ENCODE assay signal across 9 cellular contexts in the genomic region with DNA sequence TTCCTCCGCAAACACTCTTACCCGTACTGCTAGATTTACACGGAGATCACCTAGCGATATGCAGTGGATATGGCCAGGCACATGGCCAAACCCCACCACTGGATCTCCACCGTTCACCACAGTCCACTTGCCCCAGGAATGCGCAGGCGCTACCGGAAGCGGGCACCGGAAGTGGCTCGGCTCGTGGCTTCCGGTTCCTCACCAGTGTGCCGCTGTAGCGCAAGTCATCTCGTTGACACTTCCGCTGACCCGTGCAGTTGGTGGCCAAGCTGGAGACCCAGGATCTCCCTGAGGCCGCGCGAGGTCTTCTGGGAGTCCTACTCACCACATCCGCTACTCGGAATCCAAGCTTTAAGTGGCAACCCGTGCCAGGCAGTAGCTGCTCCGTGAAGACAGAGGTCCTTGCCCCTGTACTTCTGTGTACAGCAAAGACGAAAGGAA. TPM values are rescaled to one million over a fixed set of nuclear protein-coding genes. Genes with fewer than 3 reads are reported as not detected.
A peak's percentile ranks its signal among the peaks of the same experiment; 100 is the strongest.
DNase-seq lines count a peak whose midpoint lies in the region; ATAC-seq, FAIRE-seq and TF ChIP-seq lines count a peak whose summit lies in the region.
"Had no signal": no experiment of that assay in that cellular context is flagged by ENCODE, and none has a peak within 500 bp of the region (broad histone marks: within the 10 kb centered on the region; RNA-seq: fewer than 3 reads in every experiment).

No MANE protein-coding gene starts in this region.

- H3K36me3 ChIP-seq in astrocyte (ENCODE audit: insufficient read depth, low read length) = peaks cover 3% of the 10 kb centered on the region
- H3K36me3 ChIP-seq in muscle layer of duodenum (ENCODE audit: control insufficient read depth in 1 of 2, insufficient read depth in 2 of 2, low read length in 2 of 2) = peaks cover 14 to 30% of the 10 kb centered on the region in 2 donors
- H3K36me3 ChIP-seq in subcutaneous abdominal adipose tissue (ENCODE audit: control insufficient read depth in 5 of 5, insufficient read depth in 5 of 5, low read length in 5 of 5) = peaks cover 0 to 17% (median 12%) of the 10 kb centered on the region in 5 donors

- ATAC-seq in T-cell (replicated peaks in 1 of 4) = peak; percentile 69 to 86 (median 79)
- no peak for ATAC-seq in HG03571 (IDR thresholded peaks at IDR 0.05; ENCODE audit: unreplicated experiment)
- no peak for ATAC-seq in GM21423 (IDR thresholded peaks at IDR 0.05; ENCODE audit: unreplicated experiment)

- peak overlapping the region in 1 of 2 donors; percentile 61 for H3K27ac Mint-ChIP-seq in T-cell
- no peak overlapping the region for H3K27ac Mint-ChIP-seq in astrocyte (ENCODE audit: unreplicated experiment)

- H3K27me3 ChIP-seq in astrocyte (ENCODE audit: insufficient read depth, low read length) (no peaks in the 10 kb centered on the region), muscle layer of duodenum (ENCODE audit: low read depth, low read length) (no peaks in the 10 kb centered on the region), subcutaneous abdominal adipose tissue (ENCODE audit: control insufficient read depth in 5 of 5, insufficient read depth in 4 of 5, low read length in 5 of 5) (peaks cover 0 to 2% (median 0%) of the 10 kb centered on the region in 5 donors)

- H3K9me3 Mint-ChIP-seq in T-cell = peaks cover 0 to 10% (median 6%) of the 10 kb centered on the region in 3 donors
- H3K9me3 Mint-ChIP-seq in astrocyte (ENCODE audit: unreplicated experiment) = peaks cover 3% of the 10 kb centered on the region

- H3K9me3 ChIP-seq in astrocyte (ENCODE audit: insufficient read depth, low read depth, low read length) = peaks cover 9% of the 10 kb centered on the region
- H3K9me3 ChIP-seq in muscle layer of duodenum (ENCODE audit: control insufficient read depth in 1 of 2, low read length in 2 of 2) = no peaks in the 10 kb centered on the region
- H3K9me3 ChIP-seq in subcutaneous abdominal adipose tissue (ENCODE audit: control insufficient read depth in 5 of 5, low read length in 5 of 5) = peaks cover 0 to 10% (median 4%) of the 10 kb centered on the region in 5 donors

- H3K79me2 ChIP-seq in astrocyte (ENCODE audit: insufficient read depth, low read length) = no peaks in the 10 kb centered on the region

- H3K27me3 Mint-ChIP-seq in T-cell (peaks cover 0 to 1% of the 10 kb centered on the region in 2 donors), astrocyte (ENCODE audit: low read depth, unreplicated experiment) (peaks cover under 1% of the 10 kb centered on the region)

- H4K20me1 ChIP-seq in astrocyte (ENCODE audit: insufficient read depth, low read length) = no peaks in the 10 kb centered on the region

- peak overlapping the region; percentile 62 for H2AFZ ChIP-seq in astrocyte (ENCODE audit: low read depth, low read length)

- TF ChIP-seq CTCF in astrocyte (IDR thresholded peaks at IDR 0.05; ENCODE audit: insufficient read depth, low read depth, low read length) = no peak

- peak overlapping the region; percentile 59 to 65 (median 59) for H3K4me3 Mint-ChIP-seq in T-cell
- H3K4me3 Mint-ChIP-seq in astrocyte (ENCODE audit: unreplicated experiment) = no peak overlapping the region

- H3K27ac ChIP-seq in astrocyte (ENCODE audit: low read depth, low read length) = no peak overlapping the region
- H3K27ac ChIP-seq in muscle layer of duodenum (ENCODE audit: low read length) = no peak overlapping the region
- H3K27ac ChIP-seq in subcutaneous abdominal adipose tissue (ENCODE audit: low read depth, low read length) = no peak overlapping the region
- H3K27ac ChIP-seq: VCaP had no signal

- DNase-seq in Ammon's horn (ENCODE audit: low spot score) (peak; percentile 52), T-cell (peak; percentile 12 to 62 (median 40)), astrocyte (ENCODE audit: low read depth) (peak; percentile 28), middle frontal gyrus (ENCODE audit: extremely low spot score, low spot score) (no peak)

- H3K4me1 ChIP-seq in astrocyte (ENCODE audit: insufficient read depth, low read length) (no peaks in the 10 kb centered on the region), muscle layer of duodenum (ENCODE audit: control insufficient read depth in 1 of 2, insufficient read depth in 2 of 2, low read length in 2 of 2) (no peaks in the 10 kb centered on the region), subcutaneous abdominal adipose tissue (ENCODE audit: control insufficient read depth in 5 of 5, insufficient read depth in 5 of 5, low read length in 5 of 5) (peaks cover 0 to 6% (median 0%) of the 10 kb centered on the region in 5 donors)

- peak overlapping the region; percentile 49 for H3K4me2 ChIP-seq in astrocyte (ENCODE audit: low read length)

- no peak for FAIRE-seq in astrocyte (lab: Jason Lieb, UNC)

- peaks cover 35% of the 10 kb centered on the region for H3K36me3 Mint-ChIP-seq in T-cell
- H3K36me3 Mint-ChIP-seq in astrocyte (ENCODE audit: low read depth, unreplicated experiment) = peaks cover 13% of the 10 kb centered on the region

- POLR2A ChIA-PET in T-cell (lab: Charles Lee) = no interaction called here

- H3K4me1 Mint-ChIP-seq in T-cell = peaks cover 12 to 21% (median 16%) of the 10 kb centered on the region in 3 donors
- H3K4me1 Mint-ChIP-seq in astrocyte (ENCODE audit: low read depth, unreplicated experiment) = peaks cover 6% of the 10 kb centered on the region

- H3K4me3 ChIP-seq in astrocyte (ENCODE audit: insufficient read depth, low read depth, low read length) (peak overlapping the region; percentile 35), muscle layer of duodenum (ENCODE audit: low read depth in 1 of 2, low read length in 2 of 2) (peak overlapping the region; percentile 26 to 28), subcutaneous abdominal adipose tissue (ENCODE audit: low read depth in 1 of 5, low read length in 5 of 5) (peak overlapping the region; percentile 45 to 68 (median 56))

- CTCF ChIA-PET in T-cell (lab: Charles Lee) = interaction anchor here in 1 of 2 donors (1.4 kb wide), 1 partner anchor 31 kb away, joined by 4 read pairs; a partner anchor contains a TSS

- H3K9ac ChIP-seq in astrocyte (ENCODE audit: low read length) (no peak overlapping the region), subcutaneous abdominal adipose tissue (ENCODE audit: low read length in 5 of 5) (no peak overlapping the region)

RNA-seq across cellular contexts. Expression of a gene that starts 11.5 kb away (rescaled TPM):
- total RNA-seq in T-cell (1 to 10 TPM; 2.2 to 4.8 (median 4.3) TPM), astrocyte (3.9 and 4.7 TPM in 2 replicates)

RNA-seq across cellular contexts. Expression of a gene that starts 11.7 kb away (rescaled TPM):
- total RNA-seq in T-cell = 10 to 100 TPM; 40.9 to 67.6 (median 55.6) TPM
- 61.1 and 64.9 TPM in 2 replicates for total RNA-seq in astrocyte

RNA-seq across cellular contexts. Expression of a gene that starts 30.8 kb away (rescaled TPM):
- 10 to 100 TPM in 3 of 5 donors, 1 to 10 TPM in 2; 6.4 to 18.7 (median 18.5) TPM for total RNA-seq in T-cell
- 8.2 and 9.7 TPM in 2 replicates for total RNA-seq in astrocyte

RNA-seq across cellular contexts. Expression of a gene that starts 31.0 kb away (rescaled TPM):
- total RNA-seq in T-cell = 10 to 100 TPM; 11.6 to 34.5 (median 28.5) TPM
- total RNA-seq in astrocyte = 17.3 and 20.7 TPM in 2 replicates

Comparison
In these comparisons a context has a peak if more than half of its experiments do, and no peak if none do; other contexts are left out.
1. ATAC-seq: peak in T-cell (4 of 4); none in HG03571 (single experiment) and GM21423 (single experiment).
2. Peak in every context shown above with its lines, with median percentiles within 50 percentile points of each other: H3K4me3 ChIP-seq.